In genomic region chr3:19148768-19149091, GRCh38 we compare ENCODE assay signal across 1 cellular context.
TF ChIP-seq lines count a peak whose summit lies in the region.

No MANE protein-coding gene starts in this region.

TF ChIP-seq in A549, 52 proteins besides CTCF, POLR2A, EP300 and RAD21 (continued from another document):
- TF ChIP-seq FOSL2 (IDR thresholded peaks at IDR 0.05) (no peak), FOSL2 (CRISPR knock-in tag; IDR thresholded peaks at IDR 0.05) (no peak), GATA3 (IDR thresholded peaks at IDR 0.05; ENCODE audit: borderline replicate concordance) (no peak), HOXA7 (CRISPR knock-in tag; IDR thresholded peaks at IDR 0.05) (no peak), REST (IDR thresholded peaks at IDR 0.05) (no peak), FOXS1 (CRISPR knock-in tag; IDR thresholded peaks at IDR 0.05) (no peak), CHD4 (IDR thresholded peaks at IDR 0.05; ENCODE audit: borderline replicate concordance) (no peak), BHLHE40 (IDR thresholded peaks at IDR 0.05; ENCODE audit: low read depth, low read length) (no peak), ZSCAN20 (CRISPR knock-in tag; IDR thresholded peaks at IDR 0.05) (no peak), ZNF302 (CRISPR knock-in tag; IDR thresholded peaks at IDR 0.05) (no peak)
TF ChIP-seq in A549: peak in this region for 0.
